ENCODE assay signal across 19 cellular contexts in the genomic region with DNA sequence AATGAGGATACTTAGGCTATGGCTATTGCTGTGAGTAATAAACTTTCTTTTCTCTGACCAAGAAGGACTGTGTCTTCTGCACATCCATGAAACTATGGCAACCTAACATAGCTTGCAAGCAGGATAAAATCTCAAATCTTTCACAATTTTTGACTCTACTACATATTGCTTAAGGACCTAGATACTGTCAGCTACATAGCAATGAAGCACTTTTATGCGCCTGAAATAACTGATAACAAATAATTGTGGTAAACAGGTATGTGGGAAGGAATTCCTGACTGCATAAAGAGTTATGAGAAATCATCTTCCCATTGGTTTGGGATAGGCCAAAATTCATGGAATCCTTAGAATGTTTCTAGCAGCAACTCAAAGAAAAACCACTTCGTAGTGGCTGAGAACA. TPM values are rescaled to one million over a fixed set of nuclear protein-coding genes. Genes with fewer than 3 reads are reported as not detected.
A peak's percentile ranks its signal among the peaks of the same experiment; 100 is the strongest.
DNase-seq lines count a peak whose midpoint lies in the region; ATAC-seq, FAIRE-seq and TF ChIP-seq lines count a peak whose summit lies in the region.
"Had no signal": no experiment of that assay in that cellular context is flagged by ENCODE, and none has a peak within 500 bp of the region (broad histone marks: within the 10 kb centered on the region; RNA-seq: fewer than 3 reads in every experiment).

No MANE protein-coding gene starts in this region.

- no peaks in the 10 kb centered on the region for H3K27me3 Mint-ChIP-seq in H9 (ENCODE audit: low read depth)
- H3K27me3 Mint-ChIP-seq: central memory CD8-positive, alpha-beta T cell; type B pancreatic cell had no signal

- H2AK5ac ChIP-seq in mesenchymal stem cell (ENCODE audit: low read length, severe bottlenecking) (no peak overlapping the region), H9 (ENCODE audit: insufficient read length, low read length) (no peak overlapping the region)

- H3K27ac ChIP-seq in mesenchymal stem cell (ENCODE audit: low read length, poor library complexity, severe bottlenecking) (peak overlapping the region; percentile 62), H9 (ENCODE audit: insufficient read length, low read depth, low read length) (no peak overlapping the region)
- H3K27ac ChIP-seq: gastrocnemius medialis, psoas muscle had no signal

- FAIRE-seq in bronchial epithelial cell (lab: Jason Lieb, UNC) = no peak

- H3K4me1 Mint-ChIP-seq in H9 = peaks cover 11% of the 10 kb centered on the region in 2 experiments
- H3K4me1 Mint-ChIP-seq: CD8-positive, alpha-beta memory T cell; central memory CD8-positive, alpha-beta T cell; natural killer cell had no signal

- peak; percentile 7 for DNase-seq in AG08396 (ENCODE audit: low spot score)
- DNase-seq in LHCN-M2 (ENCODE audit: low read depth) = peak; percentile 38
- DNase-seq in bronchial epithelial cell (ENCODE audit: low read depth) = peak; percentile 14
- DNase-seq in mesenchymal stem cell = peak; percentile 56
- DNase-seq in NCI-H510A (lab: John Stamatoyannopoulos, UW) = no peak
- no peak for DNase-seq in middle frontal gyrus (ENCODE audit: extremely low spot score, low spot score)
- no peak for DNase-seq in H9
- DNase-seq: activated CD4-positive, alpha-beta T cell treated with anti-CD3 and anti-CD28 coated beads for 4 hours; CD8-positive, alpha-beta memory T cell; gastrocnemius medialis; GOT3; natural killer cell; NCI-H187; psoas muscle; stimulated activated naive CD4-positive, alpha-beta T cell had no signal

- no peak overlapping the region for H2BK20ac ChIP-seq in H9 (ENCODE audit: low read depth, low read length, poor library complexity, severe bottlenecking)

- H3K18ac ChIP-seq in mesenchymal stem cell (ENCODE audit: low read depth in 1 of 2, low read length in 2 of 2) (no peak overlapping the region), H9 (ENCODE audit: insufficient read length, low read depth, low read length) (no peak overlapping the region)

- WGBS in mesenchymal stem cell = 92% methylated on average over 2 of the region's 2 CpGs
- WGBS in H9 (ENCODE audit: extremely low coverage, insufficient read length, low lambda C conversion rate) = no CpG with 5 or more reads among the region's 2 CpGs

- H3K4me3 Mint-ChIP-seq in H9 = no peak overlapping the region
- H3K4me3 Mint-ChIP-seq: CD8-positive, alpha-beta memory T cell; central memory CD8-positive, alpha-beta T cell; natural killer cell; type B pancreatic cell had no signal

- no peaks in the 10 kb centered on the region for H3K23me2 ChIP-seq in H9 (ENCODE audit: insufficient read length, low read depth, low read length, poor library complexity, severe bottlenecking)

- H2BK120ac ChIP-seq in mesenchymal stem cell (ENCODE audit: low read depth, low read length) (no peak overlapping the region), H9 (ENCODE audit: low read depth, low read length, poor library complexity, severe bottlenecking) (no peak overlapping the region)

- no peak overlapping the region for H4K91ac ChIP-seq in mesenchymal stem cell (ENCODE audit: low read length)
- no peak overlapping the region for H4K91ac ChIP-seq in H9 (ENCODE audit: insufficient read length, low read depth, low read length)

- no peaks in the 10 kb centered on the region for H3K9me3 Mint-ChIP-seq in H9

- H3K9ac ChIP-seq in mesenchymal stem cell (ENCODE audit: low read length) = no peak overlapping the region
- no peak overlapping the region for H3K9ac ChIP-seq in H9 (ENCODE audit: extremely low read depth, insufficient read length, low read length)

- H4K5ac ChIP-seq in H9 (ENCODE audit: insufficient read length, low read depth, low read length) = no peak overlapping the region

- H3K9me3 ChIP-seq in mesenchymal stem cell (ENCODE audit: control insufficient read depth, low read length) (no peaks in the 10 kb centered on the region), H9 (ENCODE audit: control insufficient read depth, low read depth, low read length) (no peaks in the 10 kb centered on the region)
- H3K9me3 ChIP-seq: gastrocnemius medialis, psoas muscle had no signal

- H3K23ac ChIP-seq in mesenchymal stem cell (ENCODE audit: low read length in 2 of 2) (no peak overlapping the region), H9 (ENCODE audit: insufficient read length, low read depth, low read length) (no peak overlapping the region)

- H3K4me2 ChIP-seq in mesenchymal stem cell (ENCODE audit: low read length, poor library complexity, severe bottlenecking) (no peak overlapping the region), H9 (ENCODE audit: insufficient read depth, insufficient read length, low read length) (no peak overlapping the region)

- H3K36me3 ChIP-seq in bronchial epithelial cell (ENCODE audit: control insufficient read depth, insufficient read depth, low read length) (no peaks in the 10 kb centered on the region), mesenchymal stem cell (ENCODE audit: control insufficient read depth in 1 of 2, insufficient read depth in 2 of 2, low read depth in 1 of 2, low read length in 2 of 2) (no peaks in the 10 kb centered on the region)
- H3K36me3 ChIP-seq: gastrocnemius medialis had no signal

- H3K14ac ChIP-seq in mesenchymal stem cell (ENCODE audit: low read length in 2 of 2) (no peak overlapping the region), H9 (ENCODE audit: insufficient read depth, low read length) (no peak overlapping the region)

- H3K79me1 ChIP-seq in mesenchymal stem cell (replicated peaks; ENCODE audit: low read length, poor library complexity, severe bottlenecking) = no peaks in the 10 kb centered on the region
- H3K79me1 ChIP-seq in H9 (ENCODE audit: insufficient read depth, low read depth, low read length, poor library complexity, severe bottlenecking) = no peaks in the 10 kb centered on the region

- H3K4ac ChIP-seq in mesenchymal stem cell (ENCODE audit: low read depth in 1 of 2, low read length in 2 of 2) = no peak overlapping the region
- H3K4ac ChIP-seq in H9 (ENCODE audit: low read depth, low read length) = no peak overlapping the region

- no peak overlapping the region for H2AFZ ChIP-seq in mesenchymal stem cell (ENCODE audit: low read depth, low read length)
- no peak overlapping the region for H2AFZ ChIP-seq in H9 (ENCODE audit: low read length)

- ATAC-seq in HG02610 (IDR thresholded peaks at IDR 0.05; ENCODE audit: unreplicated experiment) = no peak
- ATAC-seq: activated naive CD4-positive, alpha-beta T cell treated with anti-CD3 and anti-CD28 coated beads, Interleukin-2, amount 50 U/mL, for 72 hours; gastrocnemius medialis; natural killer cell; psoas muscle had no signal

- H3K27ac Mint-ChIP-seq in H9 = no peak overlapping the region
- H3K27ac Mint-ChIP-seq: activated naive CD4-positive, alpha-beta T cell treated with anti-CD3 and anti-CD28 coated beads, Interleukin-2, amount 50 U/mL, for 72 hours; CD8-positive, alpha-beta memory T cell; natural killer cell; type B pancreatic cell had no signal

- H3T11ph ChIP-seq in H9 (ENCODE audit: low read length) = no peak overlapping the region

- H2BK5ac ChIP-seq in mesenchymal stem cell (ENCODE audit: low read depth, low read length, poor library complexity, severe bottlenecking) (no peak overlapping the region), H9 (ENCODE audit: insufficient read length, low read length) (no peak overlapping the region)

- H2BK12ac ChIP-seq in mesenchymal stem cell (ENCODE audit: low read length in 2 of 2) (peak overlapping the region in 1 of 2 experiments; percentile 71), H9 (ENCODE audit: insufficient read length, low read depth, low read length) (no peak overlapping the region)

- H3K4me3 ChIP-seq in bronchial epithelial cell (ENCODE audit: low read depth, low read length) = no peak overlapping the region
- H3K4me3 ChIP-seq in mesenchymal stem cell (ENCODE audit: insufficient read depth in 1 of 2, low read depth in 1 of 2, low read length in 2 of 2) = no peak overlapping the region
- H3K4me3 ChIP-seq: gastrocnemius medialis, psoas muscle had no signal

- no peak overlapping the region for H2BK15ac ChIP-seq in mesenchymal stem cell (ENCODE audit: low read depth, poor library complexity, severe bottlenecking)
- H2BK15ac ChIP-seq in H9 (ENCODE audit: low read depth, low read length) = no peak overlapping the region

- H4K20me1 ChIP-seq in H9 (ENCODE audit: control insufficient read depth, insufficient read depth, insufficient read length) = no peaks in the 10 kb centered on the region

- no peaks in the 10 kb centered on the region for H3K36me3 Mint-ChIP-seq in H9 (ENCODE audit: insufficient read depth in 1 of 3, low read depth in 3 of 3)
- H3K36me3 Mint-ChIP-seq: activated naive CD4-positive, alpha-beta T cell treated with anti-CD3 and anti-CD28 coated beads, Interleukin-2, amount 50 U/mL, for 72 hours; CD8-positive, alpha-beta memory T cell; natural killer cell; type B pancreatic cell had no signal

- peaks cover 4% of the 10 kb centered on the region for H3K4me1 ChIP-seq in mesenchymal stem cell (ENCODE audit: control insufficient read depth, insufficient read depth, low read depth, low read length)
- H3K4me1 ChIP-seq in H9 (ENCODE audit: insufficient read depth, low read length) = no peaks in the 10 kb centered on the region
- H3K4me1 ChIP-seq: gastrocnemius medialis, psoas muscle had no signal

- H4K8ac ChIP-seq in mesenchymal stem cell (ENCODE audit: low read length) (no peak overlapping the region), H9 (replicated peaks; ENCODE audit: insufficient read length, low read depth, low read length) (no peak overlapping the region)

- no peak overlapping the region for H3K56ac ChIP-seq in H9 (ENCODE audit: insufficient read length, low read depth, low read length)

- no peaks in the 10 kb centered on the region for H3K79me2 ChIP-seq in H9 (ENCODE audit: insufficient read depth, low read length)

- H3K27me3 ChIP-seq in bronchial epithelial cell (ENCODE audit: control insufficient read depth, insufficient read depth, low read length) (no peaks in the 10 kb centered on the region), mesenchymal stem cell (ENCODE audit: control insufficient read depth in 1 of 2, insufficient read depth in 1 of 2, low read length in 2 of 2) (no peaks in the 10 kb centered on the region), H9 (ENCODE audit: insufficient read depth, low read length) (no peaks in the 10 kb centered on the region)
- H3K27me3 ChIP-seq: gastrocnemius medialis had no signal

- TF ChIP-seq CTCF in bronchial epithelial cell (IDR thresholded peaks at IDR 0.05; ENCODE audit: insufficient read depth, low read length, severe bottlenecking) (no peak), H9 (conservative IDR thresholded peaks at IDR 0.05) (no peak)

RNA-seq across cellular contexts. Expression of gene PDGFC, which starts 41.2 kb away (rescaled TPM):
- 89.3 and 107 TPM in 2 replicates for total RNA-seq in LHCN-M2 (2014; rRNA removed)
- 68.1 TPM for polyA plus RNA-seq in LHCN-M2 (2012)
- total RNA-seq in bronchial epithelial cell = 38.7 and 52.2 TPM in 2 replicates
- 55.8 TPM for polyA plus RNA-seq in mesenchymal stem cell (2013, experiment 1 of 2)
- polyA plus RNA-seq in mesenchymal stem cell (2013, experiment 2 of 2) = 55.6 TPM
- 3.9 and 4.5 TPM in 2 replicates for total RNA-seq in H9 (2021)
- total RNA-seq: activated naive CD4-positive, alpha-beta T cell treated with anti-CD3 and anti-CD28 coated beads, Interleukin-2, amount 50 U/mL, for 72 hours had no signal
- polyA plus RNA-seq: CD8-positive, alpha-beta memory T cell had no signal

Comparison
In these comparisons a context has a peak if more than half of its experiments do, and no peak if none do; other contexts are left out.
1. DNase-seq: peak in AG08396 (single experiment), LHCN-M2 (single experiment), bronchial epithelial cell (single experiment) and mesenchymal stem cell (single experiment); none in NCI-H510A (single experiment), middle frontal gyrus (single experiment) and H9 (single experiment).